In genomic region chr2:80242355-80242910, GRCh38 we compare ENCODE assay signal across 21 cellular contexts.
A peak's percentile ranks its signal among the peaks of the same experiment; 100 is the strongest.
DNase-seq lines count a peak whose midpoint lies in the region; ATAC-seq and TF ChIP-seq lines count a peak whose summit lies in the region.
"Had no signal": no experiment of that assay in that cellular context is flagged by ENCODE, and none has a peak within 500 bp of the region (broad histone marks: within the 10 kb centered on the region; RNA-seq: fewer than 3 reads in every experiment).

No MANE protein-coding gene starts in this region.

- TF ChIP-seq POLR2A in body of pancreas (IDR thresholded peaks at IDR 0.05): no peak

- DNase-seq in SK-N-SH: peak; percentile 4
- DNase-seq in NCI-H69 (lab: John Stamatoyannopoulos, UW): peak; percentile 80
- peak; percentile 43 for DNase-seq in left ventricle myocardium inferior
- no peak for DNase-seq in body of pancreas
- no peak for DNase-seq in DMS53 treated with DMSO at 0.1 percent for 48 hours (lab: John Stamatoyannopoulos, UW; ENCODE audit: unreplicated experiment)
- DNase-seq: ACHN; AML-193; Calu3; CD4-positive, alpha-beta T cell; GDM1; GM23248; NCI-H1930; NCI-H524; NK-92 treated with Interleukin-12 subunit alpha and Interleukin-12 subunit beta, amount 100 ng/mL, for 24 hours; OCI-M1; RPMI8226; SJCRH30; SW 1271 had no signal

- H3K9me2 ChIP-seq in SK-N-SH: no peaks in the 10 kb centered on the region

- H3K36me3 ChIP-seq in SK-N-SH (replicated peaks in 1 of 2; ENCODE audit: control insufficient read depth in 1 of 2, insufficient read depth in 2 of 2, low read length in 1 of 2): no peaks in the 10 kb centered on the region
- no peaks in the 10 kb centered on the region for H3K36me3 ChIP-seq in left ventricle myocardium inferior
- H3K36me3 ChIP-seq in body of pancreas (replicated peaks in 1 of 2; ENCODE audit: insufficient read depth in 1 of 2, low read depth in 2 of 2): no peaks in the 10 kb centered on the region
- H3K36me3 ChIP-seq: SJCRH30 had no signal

- TF ChIP-seq CTCF in SK-N-SH (IDR thresholded peaks at IDR 0.05): no peak
- TF ChIP-seq CTCF in left ventricle myocardium inferior (IDR thresholded peaks at IDR 0.05; ENCODE audit: borderline replicate concordance): no peak
- no peak for TF ChIP-seq CTCF in body of pancreas (IDR thresholded peaks at IDR 0.05)

- H2AFZ ChIP-seq in SK-N-SH (ENCODE audit: low read depth): no peak overlapping the region
- H2AFZ ChIP-seq: GM23248 had no signal

- no peak overlapping the region for H3K9ac ChIP-seq in SK-N-SH
- H3K9ac ChIP-seq: GM23248 had no signal

- H3K79me2 ChIP-seq in SK-N-SH (ENCODE audit: insufficient read depth): no peaks in the 10 kb centered on the region

- POLR2A ChIA-PET in SK-N-SH (lab: Yijun Ruan, JAX): no interaction called here

- no peaks in the 10 kb centered on the region for H4K20me1 ChIP-seq in SK-N-SH (ENCODE audit: insufficient read depth)

- H3K27ac ChIP-seq in SK-N-SH (ENCODE audit: low read depth in 2 of 2, low read length in 1 of 2) (no peak overlapping the region), left ventricle myocardium inferior (replicated peaks) (peak overlapping the region; percentile 74), body of pancreas (no peak overlapping the region)
- H3K27ac ChIP-seq: GM23248, SJCRH30 had no signal

- no peaks in the 10 kb centered on the region for H3K9me3 ChIP-seq in SK-N-SH
- H3K9me3 ChIP-seq in left ventricle myocardium inferior (replicated peaks): no peaks in the 10 kb centered on the region
- no peaks in the 10 kb centered on the region for H3K9me3 ChIP-seq in body of pancreas
- H3K9me3 ChIP-seq: SJCRH30 had no signal

- intact Hi-C loops in left ventricle myocardium inferior (cut with micrococcal nuclease): no loop called here
- intact Hi-C loops in body of pancreas (cut with DNase I): no loop called here

- CTCF ChIA-PET in SK-N-SH (lab: Yijun Ruan, JAX): interaction anchor here (0.8 to 1.7 kb wide), 7 partner anchors 19 to 306 kb away, joined by 3 to 6 read pairs (median 4); no protein-coding TSS in a partner anchor

- no peak for TF ChIP-seq EP300 in SK-N-SH (IDR thresholded peaks at IDR 0.05; ENCODE audit: borderline replicate concordance in 1 of 2, low read depth in 1 of 2, low read length in 1 of 2)

- no peaks in the 10 kb centered on the region for H3K27me3 ChIP-seq in SK-N-SH (ENCODE audit: insufficient read depth)
- no peaks in the 10 kb centered on the region for H3K27me3 ChIP-seq in left ventricle myocardium inferior (ENCODE audit: low read depth)
- H3K27me3 ChIP-seq in body of pancreas: no peaks in the 10 kb centered on the region
- H3K27me3 ChIP-seq: SJCRH30 had no signal

- 32% methylated on average over 3 of the region's 3 CpGs for WGBS in SK-N-SH (ENCODE audit: low lambda C conversion rate)
- 23 to 27% methylated on average over 3 of the region's 3 CpGs for WGBS in body of pancreas, 2 donors

- no peak for TF ChIP-seq RAD21 in SK-N-SH (IDR thresholded peaks at IDR 0.05; ENCODE audit: low read length)

- H3K4me2 ChIP-seq in SK-N-SH: no peak overlapping the region

- H3K4me1 ChIP-seq in SK-N-SH (ENCODE audit: control insufficient read depth in 1 of 2, insufficient read depth in 2 of 2, low read depth in 1 of 2, low read length in 1 of 2) (peaks cover 0 to 6% of the 10 kb centered on the region in 2 experiments; a peak in 1 of 4 replicates), left ventricle myocardium inferior (peaks cover 28% of the 10 kb centered on the region), body of pancreas (no peaks in the 10 kb centered on the region)
- H3K4me1 ChIP-seq: SJCRH30 had no signal

- no peak overlapping the region for H3K4me3 ChIP-seq in SK-N-SH (ENCODE audit: low read depth in 2 of 2, low read length in 1 of 2)
- H3K4me3 ChIP-seq in left ventricle myocardium inferior: no peak overlapping the region
- H3K4me3 ChIP-seq in body of pancreas: no peak overlapping the region
- H3K4me3 ChIP-seq: GM12878, GM23248, SJCRH30 had no signal

- no peaks in the 10 kb centered on the region for H3F3A ChIP-seq in SK-N-SH (replicated peaks; ENCODE audit: insufficient read depth)

- ATAC-seq in SK-N-SH treated with all-trans-retinoic acid at 6 μM for 48 hours: no peak
- no peak for ATAC-seq in body of pancreas
- ATAC-seq in GM18511 (IDR thresholded peaks at IDR 0.05; ENCODE audit: unreplicated experiment): no peak
- ATAC-seq: GM12878 had no signal

TF ChIP-seq in SK-N-SH, 30 proteins besides CTCF, POLR2A, EP300 and RAD21:
- TF ChIP-seq YY1 (IDR thresholded peaks at IDR 0.05; ENCODE audit: low read depth): no peak
- TF ChIP-seq RXRA (IDR thresholded peaks at IDR 0.05; ENCODE audit: borderline replicate concordance, low read depth): no peak
- no peak for TF ChIP-seq CHD2 (IDR thresholded peaks at IDR 0.05; ENCODE audit: low read length, partially characterized antibody)
- no peak for TF ChIP-seq ELF1 (IDR thresholded peaks at IDR 0.05)
- no peak for TF ChIP-seq TCF12 (IDR thresholded peaks at IDR 0.05)
- TF ChIP-seq TAF1 (IDR thresholded peaks at IDR 0.05; ENCODE audit: borderline replicate concordance, low read depth, low read length): no peak

TF ChIP-seq in SK-N-SH treated with all-trans-retinoic acid at 6 μM for 48 hours, 23 proteins besides CTCF, POLR2A, EP300 and RAD21:
- no peak for TF ChIP-seq ZNF8 (CRISPR knock-in tag; IDR thresholded peaks at IDR 0.05)
- TF ChIP-seq CREB5 (CRISPR knock-in tag; IDR thresholded peaks at IDR 0.05; ENCODE audit: low read depth): no peak

Comparison
In these comparisons a context has a peak if more than half of its experiments do, and no peak if none do; other contexts are left out.
1. DNase-seq: peak in SK-N-SH (single experiment), NCI-H69 (single experiment) and left ventricle myocardium inferior (single experiment); none in body of pancreas (0 of 4) and DMS53 treated with DMSO at 0.1 percent for 48 hours (single experiment).